Comparison of ENCODE assay signal across 1 cellular context in genomic region chr6:3380344-3381232, GRCh38.
TF ChIP-seq lines count a peak whose summit lies in the region.

No MANE protein-coding gene starts in this region.

TF ChIP-seq in HepG2, 621 proteins besides CTCF, POLR2A, EP300 and RAD21 (continued from another document and continues in another):
- TF ChIP-seq, protein P1, sequence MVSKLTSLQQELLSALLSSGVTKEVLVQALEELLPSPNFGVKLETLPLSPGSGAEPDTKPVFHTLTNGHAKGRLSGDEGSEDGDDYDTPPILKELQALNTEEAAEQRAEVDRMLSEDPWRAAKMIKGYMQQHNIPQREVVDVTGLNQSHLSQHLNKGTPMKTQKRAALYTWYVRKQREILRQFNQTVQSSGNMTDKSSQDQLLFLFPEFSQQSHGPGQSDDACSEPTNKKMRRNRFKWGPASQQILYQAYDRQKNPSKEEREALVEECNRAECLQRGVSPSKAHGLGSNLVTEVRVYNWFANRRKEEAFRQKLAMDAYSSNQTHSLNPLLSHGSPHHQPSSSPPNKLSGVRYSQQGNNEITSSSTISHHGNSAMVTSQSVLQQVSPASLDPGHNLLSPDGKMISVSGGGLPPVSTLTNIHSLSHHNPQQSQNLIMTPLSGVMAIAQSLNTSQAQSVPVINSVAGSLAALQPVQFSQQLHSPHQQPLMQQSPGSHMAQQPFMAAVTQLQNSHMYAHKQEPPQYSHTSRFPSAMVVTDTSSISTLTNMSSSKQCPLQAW (CRISPR knock-in tag; IDR thresholded peaks at IDR 0.05), result 0 out of 2 replicates have a peak, but pooled peaks have one; percentile 59
- TF ChIP-seq MAFK (conservative IDR thresholded peaks at IDR 0.05 in 1 of 2, IDR thresholded peaks at IDR 0.05 in 1 of 2; ENCODE audit: low read length in 2 of 2) (no peak), YEATS4 (CRISPR knock-in tag; IDR thresholded peaks at IDR 0.05; ENCODE audit: borderline replicate concordance) (no peak; the same call in 1 of the 2 replicates), ZNF672 (CRISPR knock-in tag; IDR thresholded peaks at IDR 0.05) (no peak), NCOR1 (IDR thresholded peaks at IDR 0.05; ENCODE audit: borderline replicate concordance, low read length) (peak; percentile 97), RARG (CRISPR knock-in tag; IDR thresholded peaks at IDR 0.05; ENCODE audit: low read depth) (no peak), HDAC2 (CRISPR knock-in tag; IDR thresholded peaks at IDR 0.05) (peak; percentile 64), NR1H2 (CRISPR knock-in tag; IDR thresholded peaks at IDR 0.05; ENCODE audit: borderline replicate concordance, low read depth) (no peak), ADNP (CRISPR knock-in tag; IDR thresholded peaks at IDR 0.05) (no peak), SOX6 (IDR thresholded peaks at IDR 0.05) (no peak), SOX6 (CRISPR knock-in tag; IDR thresholded peaks at IDR 0.05) (peak; percentile 92), MBD4 (IDR thresholded peaks at IDR 0.05; ENCODE audit: borderline replicate concordance, low read length) (peak; percentile 96), HNRNPUL1 (IDR thresholded peaks at IDR 0.05; ENCODE audit: low read depth, low read length) (no peak), HDAC6 (IDR thresholded peaks at IDR 0.05; ENCODE audit: low read depth, low read length) (no peak), ZNF589 (CRISPR knock-in tag; conservative IDR thresholded peaks at IDR 0.05) (peak; percentile 63; the same call in 1 of the 2 replicates), GZF1 (CRISPR knock-in tag; IDR thresholded peaks at IDR 0.05) (no peak), ZNF224 (CRISPR knock-in tag; IDR thresholded peaks at IDR 0.05) (peak; percentile 66), HOXA5 (CRISPR knock-in tag; IDR thresholded peaks at IDR 0.05) (no peak; the same call in 1 of the 2 replicates), ZNF691 (CRISPR knock-in tag; IDR thresholded peaks at IDR 0.05; ENCODE audit: borderline replicate concordance, low read depth) (no peak), PAF1 (CRISPR knock-in tag; IDR thresholded peaks at IDR 0.05) (no peak), KDM5B (CRISPR knock-in tag; IDR thresholded peaks at IDR 0.05; ENCODE audit: borderline replicate concordance) (no peak), ZNF383 (CRISPR knock-in tag; IDR thresholded peaks at IDR 0.05; ENCODE audit: borderline replicate concordance) (no peak), ZSCAN29 (CRISPR knock-in tag; conservative IDR thresholded peaks at IDR 0.05) (peak; percentile 83; the same call in 1 of the 2 replicates), ZNF543 (CRISPR knock-in tag; IDR thresholded peaks at IDR 0.05) (no peak), PHB2 (IDR thresholded peaks at IDR 0.05; ENCODE audit: partially characterized antibody) (no peak), HNRNPH1 (optimal IDR thresholded peaks at IDR 0.05; ENCODE audit: low read depth, low read length) (no peak), FOXC1 (CRISPR knock-in tag; IDR thresholded peaks at IDR 0.05; ENCODE audit: borderline replicate concordance) (no peak; the same call in 1 of the 2 replicates), SRSF9 (IDR thresholded peaks at IDR 0.05; ENCODE audit: borderline replicate concordance, insufficient read depth, low read depth, low read length, poor library complexity, severe bottlenecking) (no peak), GABPB1 (CRISPR knock-in tag; IDR thresholded peaks at IDR 0.05) (peak; percentile 50), ZNF510 (CRISPR knock-in tag; IDR thresholded peaks at IDR 0.05; ENCODE audit: low read depth) (0 out of 2 replicates have a peak, but pooled peaks have one; percentile 72), MEIS1 (CRISPR knock-in tag; IDR thresholded peaks at IDR 0.05; ENCODE audit: borderline replicate concordance) (peak; percentile 80), DZIP1 (CRISPR knock-in tag; IDR thresholded peaks at IDR 0.05) (peak; percentile 47; the same call in 1 of the 2 replicates), STAG1 (CRISPR knock-in tag; IDR thresholded peaks at IDR 0.05) (peak; percentile 6; the same call in 1 of the 2 replicates)
- TF ChIP-seq, protein P2, sequence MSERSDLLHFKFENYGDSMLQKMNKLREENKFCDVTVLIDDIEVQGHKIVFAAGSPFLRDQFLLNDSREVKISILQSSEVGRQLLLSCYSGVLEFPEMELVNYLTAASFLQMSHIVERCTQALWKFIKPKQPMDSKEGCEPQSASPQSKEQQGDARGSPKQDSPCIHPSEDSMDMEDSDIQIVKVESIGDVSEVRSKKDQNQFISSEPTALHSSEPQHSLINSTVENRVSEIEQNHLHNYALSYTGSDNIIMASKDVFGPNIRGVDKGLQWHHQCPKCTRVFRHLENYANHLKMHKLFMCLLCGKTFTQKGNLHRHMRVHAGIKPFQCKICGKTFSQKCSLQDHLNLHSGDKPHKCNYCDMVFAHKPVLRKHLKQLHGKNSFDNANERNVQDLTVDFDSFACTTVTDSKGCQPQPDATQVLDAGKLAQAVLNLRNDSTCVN (CRISPR knock-in tag; IDR thresholded peaks at IDR 0.05; ENCODE audit: borderline replicate concordance), result 0 out of 2 replicates have a peak, but pooled peaks have one; percentile 11
- TF ChIP-seq, protein P3, sequence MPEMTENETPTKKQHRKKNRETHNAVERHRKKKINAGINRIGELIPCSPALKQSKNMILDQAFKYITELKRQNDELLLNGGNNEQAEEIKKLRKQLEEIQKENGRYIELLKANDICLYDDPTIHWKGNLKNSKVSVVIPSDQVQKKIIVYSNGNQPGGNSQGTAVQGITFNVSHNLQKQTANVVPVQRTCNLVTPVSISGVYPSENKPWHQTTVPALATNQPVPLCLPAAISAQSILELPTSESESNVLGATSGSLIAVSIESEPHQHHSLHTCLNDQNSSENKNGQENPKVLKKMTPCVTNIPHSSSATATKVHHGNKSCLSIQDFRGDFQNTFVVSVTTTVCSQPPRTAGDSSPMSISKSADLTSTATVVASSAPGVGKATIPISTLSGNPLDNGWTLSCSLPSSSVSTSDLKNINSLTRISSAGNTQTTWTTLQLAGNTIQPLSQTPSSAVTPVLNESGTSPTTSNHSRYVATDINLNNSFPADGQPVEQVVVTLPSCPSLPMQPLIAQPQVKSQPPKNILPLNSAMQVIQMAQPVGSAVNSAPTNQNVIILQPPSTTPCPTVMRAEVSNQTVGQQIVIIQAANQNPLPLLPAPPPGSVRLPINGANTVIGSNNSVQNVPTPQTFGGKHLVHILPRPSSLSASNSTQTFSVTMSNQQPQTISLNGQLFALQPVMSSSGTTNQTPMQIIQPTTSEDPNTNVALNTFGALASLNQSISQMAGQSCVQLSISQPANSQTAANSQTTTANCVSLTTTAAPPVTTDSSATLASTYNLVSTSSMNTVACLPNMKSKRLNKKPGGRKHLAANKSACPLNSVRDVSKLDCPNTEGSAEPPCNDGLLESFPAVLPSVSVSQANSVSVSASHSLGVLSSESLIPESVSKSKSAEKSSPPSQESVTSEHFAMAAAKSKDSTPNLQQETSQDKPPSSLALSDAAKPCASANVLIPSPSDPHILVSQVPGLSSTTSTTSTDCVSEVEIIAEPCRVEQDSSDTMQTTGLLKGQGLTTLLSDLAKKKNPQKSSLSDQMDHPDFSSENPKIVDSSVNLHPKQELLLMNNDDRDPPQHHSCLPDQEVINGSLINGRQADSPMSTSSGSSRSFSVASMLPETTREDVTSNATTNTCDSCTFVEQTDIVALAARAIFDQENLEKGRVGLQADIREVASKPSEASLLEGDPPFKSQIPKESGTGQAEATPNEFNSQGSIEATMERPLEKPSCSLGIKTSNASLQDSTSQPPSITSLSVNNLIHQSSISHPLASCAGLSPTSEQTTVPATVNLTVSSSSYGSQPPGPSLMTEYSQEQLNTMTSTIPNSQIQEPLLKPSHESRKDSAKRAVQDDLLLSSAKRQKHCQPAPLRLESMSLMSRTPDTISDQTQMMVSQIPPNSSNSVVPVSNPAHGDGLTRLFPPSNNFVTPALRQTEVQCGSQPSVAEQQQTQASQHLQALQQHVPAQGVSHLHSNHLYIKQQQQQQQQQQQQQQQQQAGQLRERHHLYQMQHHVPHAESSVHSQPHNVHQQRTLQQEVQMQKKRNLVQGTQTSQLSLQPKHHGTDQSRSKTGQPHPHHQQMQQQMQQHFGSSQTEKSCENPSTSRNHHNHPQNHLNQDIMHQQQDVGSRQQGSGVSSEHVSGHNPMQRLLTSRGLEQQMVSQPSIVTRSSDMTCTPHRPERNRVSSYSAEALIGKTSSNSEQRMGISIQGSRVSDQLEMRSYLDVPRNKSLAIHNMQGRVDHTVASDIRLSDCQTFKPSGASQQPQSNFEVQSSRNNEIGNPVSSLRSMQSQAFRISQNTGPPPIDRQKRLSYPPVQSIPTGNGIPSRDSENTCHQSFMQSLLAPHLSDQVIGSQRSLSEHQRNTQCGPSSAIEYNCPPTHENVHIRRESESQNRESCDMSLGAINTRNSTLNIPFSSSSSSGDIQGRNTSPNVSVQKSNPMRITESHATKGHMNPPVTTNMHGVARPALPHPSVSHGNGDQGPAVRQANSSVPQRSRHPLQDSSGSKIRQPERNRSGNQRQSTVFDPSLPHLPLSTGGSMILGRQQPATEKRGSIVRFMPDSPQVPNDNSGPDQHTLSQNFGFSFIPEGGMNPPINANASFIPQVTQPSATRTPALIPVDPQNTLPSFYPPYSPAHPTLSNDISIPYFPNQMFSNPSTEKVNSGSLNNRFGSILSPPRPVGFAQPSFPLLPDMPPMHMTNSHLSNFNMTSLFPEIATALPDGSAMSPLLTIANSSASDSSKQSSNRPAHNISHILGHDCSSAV (CRISPR knock-in tag; IDR thresholded peaks at IDR 0.05; ENCODE audit: borderline replicate concordance), result no peak
- TF ChIP-seq, protein P4, sequence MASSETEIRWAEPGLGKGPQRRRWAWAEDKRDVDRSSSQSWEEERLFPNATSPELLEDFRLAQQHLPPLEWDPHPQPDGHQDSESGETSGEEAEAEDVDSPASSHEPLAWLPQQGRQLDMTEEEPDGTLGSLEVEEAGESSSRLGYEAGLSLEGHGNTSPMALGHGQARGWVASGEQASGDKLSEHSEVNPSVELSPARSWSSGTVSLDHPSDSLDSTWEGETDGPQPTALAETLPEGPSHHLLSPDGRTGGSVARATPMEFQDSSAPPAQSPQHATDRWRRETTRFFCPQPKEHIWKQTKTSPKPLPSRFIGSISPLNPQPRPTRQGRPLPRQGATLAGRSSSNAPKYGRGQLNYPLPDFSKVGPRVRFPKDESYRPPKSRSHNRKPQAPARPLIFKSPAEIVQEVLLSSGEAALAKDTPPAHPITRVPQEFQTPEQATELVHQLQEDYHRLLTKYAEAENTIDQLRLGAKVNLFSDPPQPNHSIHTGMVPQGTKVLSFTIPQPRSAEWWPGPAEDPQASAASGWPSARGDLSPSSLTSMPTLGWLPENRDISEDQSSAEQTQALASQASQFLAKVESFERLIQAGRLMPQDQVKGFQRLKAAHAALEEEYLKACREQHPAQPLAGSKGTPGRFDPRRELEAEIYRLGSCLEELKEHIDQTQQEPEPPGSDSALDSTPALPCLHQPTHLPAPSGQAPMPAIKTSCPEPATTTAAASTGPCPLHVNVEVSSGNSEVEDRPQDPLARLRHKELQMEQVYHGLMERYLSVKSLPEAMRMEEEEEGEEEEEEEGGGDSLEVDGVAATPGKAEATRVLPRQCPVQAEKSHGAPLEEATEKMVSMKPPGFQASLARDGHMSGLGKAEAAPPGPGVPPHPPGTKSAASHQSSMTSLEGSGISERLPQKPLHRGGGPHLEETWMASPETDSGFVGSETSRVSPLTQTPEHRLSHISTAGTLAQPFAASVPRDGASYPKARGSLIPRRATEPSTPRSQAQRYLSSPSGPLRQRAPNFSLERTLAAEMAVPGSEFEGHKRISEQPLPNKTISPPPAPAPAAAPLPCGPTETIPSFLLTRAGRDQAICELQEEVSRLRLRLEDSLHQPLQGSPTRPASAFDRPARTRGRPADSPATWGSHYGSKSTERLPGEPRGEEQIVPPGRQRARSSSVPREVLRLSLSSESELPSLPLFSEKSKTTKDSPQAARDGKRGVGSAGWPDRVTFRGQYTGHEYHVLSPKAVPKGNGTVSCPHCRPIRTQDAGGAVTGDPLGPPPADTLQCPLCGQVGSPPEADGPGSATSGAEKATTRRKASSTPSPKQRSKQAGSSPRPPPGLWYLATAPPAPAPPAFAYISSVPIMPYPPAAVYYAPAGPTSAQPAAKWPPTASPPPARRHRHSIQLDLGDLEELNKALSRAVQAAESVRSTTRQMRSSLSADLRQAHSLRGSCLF (CRISPR knock-in tag; IDR thresholded peaks at IDR 0.05; ENCODE audit: borderline replicate concordance), result no peak
- TF ChIP-seq, protein P5, sequence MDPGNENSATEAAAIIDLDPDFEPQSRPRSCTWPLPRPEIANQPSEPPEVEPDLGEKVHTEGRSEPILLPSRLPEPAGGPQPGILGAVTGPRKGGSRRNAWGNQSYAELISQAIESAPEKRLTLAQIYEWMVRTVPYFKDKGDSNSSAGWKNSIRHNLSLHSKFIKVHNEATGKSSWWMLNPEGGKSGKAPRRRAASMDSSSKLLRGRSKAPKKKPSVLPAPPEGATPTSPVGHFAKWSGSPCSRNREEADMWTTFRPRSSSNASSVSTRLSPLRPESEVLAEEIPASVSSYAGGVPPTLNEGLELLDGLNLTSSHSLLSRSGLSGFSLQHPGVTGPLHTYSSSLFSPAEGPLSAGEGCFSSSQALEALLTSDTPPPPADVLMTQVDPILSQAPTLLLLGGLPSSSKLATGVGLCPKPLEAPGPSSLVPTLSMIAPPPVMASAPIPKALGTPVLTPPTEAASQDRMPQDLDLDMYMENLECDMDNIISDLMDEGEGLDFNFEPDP (CRISPR knock-in tag; conservative IDR thresholded peaks at IDR 0.05), result 0 out of 2 replicates have a peak, but pooled peaks have one; percentile 83
- TF ChIP-seq, protein P6, sequence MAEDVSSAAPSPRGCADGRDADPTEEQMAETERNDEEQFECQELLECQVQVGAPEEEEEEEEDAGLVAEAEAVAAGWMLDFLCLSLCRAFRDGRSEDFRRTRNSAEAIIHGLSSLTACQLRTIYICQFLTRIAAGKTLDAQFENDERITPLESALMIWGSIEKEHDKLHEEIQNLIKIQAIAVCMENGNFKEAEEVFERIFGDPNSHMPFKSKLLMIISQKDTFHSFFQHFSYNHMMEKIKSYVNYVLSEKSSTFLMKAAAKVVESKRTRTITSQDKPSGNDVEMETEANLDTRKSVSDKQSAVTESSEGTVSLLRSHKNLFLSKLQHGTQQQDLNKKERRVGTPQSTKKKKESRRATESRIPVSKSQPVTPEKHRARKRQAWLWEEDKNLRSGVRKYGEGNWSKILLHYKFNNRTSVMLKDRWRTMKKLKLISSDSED (CRISPR knock-in tag; IDR thresholded peaks at IDR 0.05), result no peak
